8 cellular contexts compared by ENCODE assay signal in genomic region chr3:188421836-188422540, GRCh38.
DNase-seq lines count a peak whose midpoint lies in the region; ATAC-seq and TF ChIP-seq lines count a peak whose summit lies in the region.

No MANE protein-coding gene starts in this region.

- H3K36me3 Mint-ChIP-seq in CD14-positive monocyte = peaks cover 12 to 14% of the 10 kb centered on the region in 2 donors

- H3K9me3 ChIP-seq in esophagus squamous epithelium (no peaks in the 10 kb centered on the region), vagina (no peaks in the 10 kb centered on the region), SJCRH30 (replicated peaks) (no peaks in the 10 kb centered on the region)

- H3K4me3 ChIP-seq in esophagus squamous epithelium = no peak overlapping the region
- H3K4me3 ChIP-seq in vagina = no peak overlapping the region
- H3K4me3 ChIP-seq in SJCRH30 = no peak overlapping the region

- intact Hi-C loops in CD14-positive monocyte (cut with micrococcal nuclease) (no loop called here), esophagus squamous epithelium (cut with DNase I) (no loop called here), vagina (cut with DNase I) (no loop called here)

- H3K9me3 Mint-ChIP-seq in CD14-positive monocyte = peaks cover 0 to 9% (median 8%) of the 10 kb centered on the region in 7 donors

- H3K4me3 Mint-ChIP-seq in CD14-positive monocyte = peak overlapping the region; percentile 39 to 56

- H3K4me1 Mint-ChIP-seq in CD14-positive monocyte = peaks cover 63% of the 10 kb centered on the region

- peak overlapping the region; percentile 93 to 98 (median 97) for H3K27ac Mint-ChIP-seq in CD14-positive monocyte

- H3K27me3 Mint-ChIP-seq in CD14-positive monocyte (ENCODE audit: low read depth in 3 of 3) = no peaks in the 10 kb centered on the region

- H3K36me3 ChIP-seq in esophagus squamous epithelium = no peaks in the 10 kb centered on the region
- no peaks in the 10 kb centered on the region for H3K36me3 ChIP-seq in vagina
- H3K36me3 ChIP-seq in SJCRH30 = no peaks in the 10 kb centered on the region

- no peak for TF ChIP-seq CTCF in CD14-positive monocyte (IDR thresholded peaks at IDR 0.05)
- TF ChIP-seq CTCF in esophagus squamous epithelium (IDR thresholded peaks at IDR 0.05) = no peak
- no peak for TF ChIP-seq CTCF in vagina (IDR thresholded peaks at IDR 0.05)

- TF ChIP-seq POLR2A in esophagus squamous epithelium (IDR thresholded peaks at IDR 0.05) (no peak), vagina (IDR thresholded peaks at IDR 0.05) (no peak)

- WGBS in esophagus squamous epithelium, 2 donors = 66 to 73% methylated on average over 6 of the region's 6 CpGs

- peaks cover 11 to 22% (median 14%) of the 10 kb centered on the region in 3 donors for H3K4me1 ChIP-seq in esophagus squamous epithelium
- peaks cover 20% of the 10 kb centered on the region for H3K4me1 ChIP-seq in vagina
- no peaks in the 10 kb centered on the region for H3K4me1 ChIP-seq in SJCRH30

- H3K27ac ChIP-seq in esophagus squamous epithelium (peak overlapping the region in 3 of 4 donors; percentile 34 to 59 (median 47)), vagina (peak overlapping the region; percentile 15), SJCRH30 (no peak overlapping the region)

- H3K27me3 ChIP-seq in esophagus squamous epithelium (no peaks in the 10 kb centered on the region), vagina (no peaks in the 10 kb centered on the region), SJCRH30 (no peaks in the 10 kb centered on the region)

- DNase-seq in CD14-positive monocyte (ENCODE audit: low spot score) (peak; percentile 68), esophagus squamous epithelium (lab: John Stamatoyannopoulos, UW) (no peak), vagina (ENCODE audit: extremely low spot score in 2 of 2) (no peak), SJCRH30 (no peak), NCI-H1048 (lab: John Stamatoyannopoulos, UW) (no peak)
- no peak for DNase-seq in activated T-cell treated with anti-CD3 and anti-CD28 coated beads, Interleukin-2, amount 50 U/mL, for 48 hours

- ATAC-seq in GM21390 (IDR thresholded peaks at IDR 0.05; ENCODE audit: unreplicated experiment) = peak; percentile 100
- peak; percentile 98 for ATAC-seq in HG03558 (IDR thresholded peaks at IDR 0.05; ENCODE audit: extremely low read depth, unreplicated experiment)
